16 cellular contexts compared by ENCODE assay signal in genomic region chr15:76976572-76977270, GRCh38. TPM values are rescaled to one million over a fixed set of nuclear protein-coding genes. Genes with fewer than 3 reads are reported as not detected.
DNase-seq lines count a peak whose midpoint lies in the region; ATAC-seq and TF ChIP-seq lines count a peak whose summit lies in the region.
"Had no signal": no experiment of that assay in that cellular context is flagged by ENCODE, and none has a peak within 500 bp of the region (broad histone marks: within the 10 kb centered on the region; RNA-seq: fewer than 3 reads in every experiment).

No MANE protein-coding gene starts in this region.

- H3K4me1 Mint-ChIP-seq in activated CD4-positive, alpha-beta T cell treated with anti-CD3 and anti-CD28 coated beads for 36 hours = peaks cover 17% of the 10 kb centered on the region
- H3K4me1 Mint-ChIP-seq in T-helper 1 cell treated with Interleukin-12 subunit alpha and Interleukin-12 subunit beta and Interleukin-4 antibody, amounts not matched to agents 30 μg/mL and 1 μg/mL, for 36 hours (ENCODE audit: low read depth) = peaks cover 35% of the 10 kb centered on the region
- peaks cover 7 to 10% (median 9%) of the 10 kb centered on the region in 3 donors for H3K4me1 Mint-ChIP-seq in naive B cell

- TF ChIP-seq CTCF in GM13976 (IDR thresholded peaks at IDR 0.05; ENCODE audit: borderline replicate concordance, control extremely low read depth, extremely low read depth, insufficient read depth, missing control alignments) = no peak

- ATAC-seq in activated CD4-positive, alpha-beta T cell treated with anti-CD3 and anti-CD28 coated beads for 36 hours = peak; percentile 91
- ATAC-seq in naive B cell (ENCODE audit: low read depth in 2 of 2) = peak; percentile 53 to 57

- POLR2A ChIA-PET in activated CD4-positive, alpha-beta T cell treated with anti-CD3 and anti-CD28 coated beads for 36 hours (lab: Charles Lee) = interaction anchor here (0.9 kb wide), 1 partner anchor 83 kb away, joined by 3 read pairs; no protein-coding TSS in a partner anchor

- peak overlapping the region; percentile 80 for H3K27ac Mint-ChIP-seq in activated CD4-positive, alpha-beta T cell treated with anti-CD3 and anti-CD28 coated beads for 36 hours
- peak overlapping the region; percentile 73 for H3K27ac Mint-ChIP-seq in T-helper 1 cell treated with Interleukin-12 subunit alpha and Interleukin-12 subunit beta and Interleukin-4 antibody, amounts not matched to agents 30 μg/mL and 1 μg/mL, for 36 hours
- no peak overlapping the region for H3K27ac Mint-ChIP-seq in naive B cell

- no peaks in the 10 kb centered on the region for H3K36me3 Mint-ChIP-seq in activated CD4-positive, alpha-beta T cell treated with anti-CD3 and anti-CD28 coated beads for 36 hours (ENCODE audit: low read depth)
- H3K36me3 Mint-ChIP-seq in T-helper 1 cell treated with Interleukin-12 subunit alpha and Interleukin-12 subunit beta and Interleukin-4 antibody, amounts not matched to agents 30 μg/mL and 1 μg/mL, for 36 hours (ENCODE audit: low read depth) = peaks cover 3% of the 10 kb centered on the region
- H3K36me3 Mint-ChIP-seq in naive B cell = peaks cover 0 to 6% of the 10 kb centered on the region in 2 donors

- intact Hi-C loops in activated CD4-positive, alpha-beta T cell treated with anti-CD3 and anti-CD28 coated beads for 36 hours (cut with DNase I, micrococcal nuclease) = loop anchor here in 1 of 2 experiments (5.0 to 10.0 kb wide), 2 partner anchors 36 to 208 kb away; no protein-coding TSS in a partner anchor

- no peaks in the 10 kb centered on the region for H3K27me3 Mint-ChIP-seq in activated CD4-positive, alpha-beta T cell treated with anti-CD3 and anti-CD28 coated beads for 36 hours
- no peaks in the 10 kb centered on the region for H3K27me3 Mint-ChIP-seq in T-helper 1 cell treated with Interleukin-12 subunit alpha and Interleukin-12 subunit beta and Interleukin-4 antibody, amounts not matched to agents 30 μg/mL and 1 μg/mL, for 36 hours (ENCODE audit: low read depth)
- peaks cover 0 to 17% (median 7%) of the 10 kb centered on the region in 3 donors for H3K27me3 Mint-ChIP-seq in naive B cell

- CTCF ChIA-PET in activated CD4-positive, alpha-beta T cell treated with anti-CD3 and anti-CD28 coated beads for 36 hours (lab: Charles Lee) = interaction anchor here (0.7 to 9.8 kb wide), 11 partner anchors 11 to 520 kb away, joined by 3 to 87 read pairs (median 4); no protein-coding TSS in a partner anchor

- DNase-seq in activated CD4-positive, alpha-beta T cell treated with anti-CD3 and anti-CD28 coated beads for 36 hours = peak; percentile 61
- no peak for DNase-seq in activated CD4-positive, alpha-beta T cell treated with anti-CD3 and anti-CD28 coated beads, Interleukin-2, amount 50 U/mL, for 1 hour
- DNase-seq in GM13976 (ENCODE audit: low spot score) (peak; percentile 54), naive B cell (no peak), NCI-H2081 (lab: John Stamatoyannopoulos, UW) (no peak), NCI-H774 (lab: John Stamatoyannopoulos, UW) (no peak), NCI-H510A treated with DMSO at 0.1 percent for 48 hours (lab: John Stamatoyannopoulos, UW) (no peak)
- DNase-seq: activated CD4-positive, CD25-positive, alpha-beta regulatory T cell treated with anti-CD3 and anti-CD28 coated beads, Interleukin-2, amount 50 U/mL, for 72 hours; CD8-positive, alpha-beta memory T cell; central memory CD4-positive, alpha-beta T cell; foreskin fibroblast; KG1; left ventricle myocardium inferior; NCI-H1694 had no signal

- in situ Hi-C loops in GM13976 (cut with MboI; ENCODE audit: low sequenced_read_pairs, unreplicated experiment) = no loop called here

- H3K9me3 Mint-ChIP-seq in activated CD4-positive, alpha-beta T cell treated with anti-CD3 and anti-CD28 coated beads for 36 hours (ENCODE audit: low read depth) = peaks cover 2% of the 10 kb centered on the region
- peaks cover 11% of the 10 kb centered on the region for H3K9me3 Mint-ChIP-seq in T-helper 1 cell treated with Interleukin-12 subunit alpha and Interleukin-12 subunit beta and Interleukin-4 antibody, amounts not matched to agents 30 μg/mL and 1 μg/mL, for 36 hours
- peaks cover 0 to 2% (median 0%) of the 10 kb centered on the region in 7 donors for H3K9me3 Mint-ChIP-seq in naive B cell

- no peak overlapping the region for H3K4me3 Mint-ChIP-seq in activated CD4-positive, alpha-beta T cell treated with anti-CD3 and anti-CD28 coated beads for 36 hours
- peak overlapping the region; percentile 8 for H3K4me3 Mint-ChIP-seq in T-helper 1 cell treated with Interleukin-12 subunit alpha and Interleukin-12 subunit beta and Interleukin-4 antibody, amounts not matched to agents 30 μg/mL and 1 μg/mL, for 36 hours
- no peak overlapping the region for H3K4me3 Mint-ChIP-seq in naive B cell
- H3K4me3 Mint-ChIP-seq: CD8-positive, alpha-beta memory T cell had no signal

RNA-seq across cellular contexts. Expression of gene PSTPIP1, which starts 18.2 kb away (rescaled TPM):
- total RNA-seq in activated CD4-positive, alpha-beta T cell treated with anti-CD3 and anti-CD28 coated beads for 36 hours = 100 to 1,000 TPM; 100 to 125 TPM
- polyA plus RNA-seq in naive B cell (ENCODE audit: low read depth in 6 of 6) = 10 to 100 TPM; 15.6 to 34.1 (median 24.1) TPM
- total RNA-seq: NCI-H460 had no signal

RNA-seq across cellular contexts. Expression of gene RCN2, which starts 45.2 kb away (rescaled TPM):
- total RNA-seq in activated CD4-positive, alpha-beta T cell treated with anti-CD3 and anti-CD28 coated beads for 36 hours = 10 to 100 TPM; 16.6 to 18.9 TPM
- polyA plus RNA-seq in naive B cell (ENCODE audit: low read depth in 6 of 6) = 10 to 100 TPM; 54.0 to 79.2 (median 61.9) TPM

Comparison
In these comparisons a context has a peak if more than half of its experiments do, and no peak if none do; other contexts are left out.
1. DNase-seq: peak in activated CD4-positive, alpha-beta T cell treated with anti-CD3 and anti-CD28 coated beads for 36 hours (single experiment) and GM13976 (single experiment); none in activated CD4-positive, alpha-beta T cell treated with anti-CD3 and anti-CD28 coated beads, Interleukin-2, amount 50 U/mL, for 1 hour (single experiment), naive B cell (single experiment), NCI-H2081 (0 of 2), NCI-H774 (single experiment) and NCI-H510A treated with DMSO at 0.1 percent for 48 hours (single experiment).
2. H3K27ac Mint-ChIP-seq: peak in activated CD4-positive, alpha-beta T cell treated with anti-CD3 and anti-CD28 coated beads for 36 hours (single experiment) and T-helper 1 cell treated with Interleukin-12 subunit alpha and Interleukin-12 subunit beta and Interleukin-4 antibody, amounts not matched to agents 30 μg/mL and 1 μg/mL, for 36 hours (single experiment); none in naive B cell (0 of 6).